Comparison of ENCODE assay signal across 8 cellular contexts in genomic region chr4:56466910-56467283, GRCh38. TPM values are rescaled to one million over a fixed set of nuclear protein-coding genes. Genes with fewer than 3 reads are reported as not detected.
DNase-seq lines count a peak whose midpoint lies in the region; ATAC-seq and TF ChIP-seq lines count a peak whose summit lies in the region.

No MANE protein-coding gene starts in this region.

- WGBS in hepatocyte (ENCODE audit: low lambda C conversion rate, missing lambda C conversion rate): under 1% methylated on average over 8 of the region's 8 CpGs
- 0 to 1% (median 1%) methylated on average over 8 of the region's 8 CpGs for WGBS in spleen, 5 donors

- H3K4me1 Mint-ChIP-seq in T-helper 2 cell treated with Interferon-gamma antibody and Interleukin-4, amounts not matched to agents 5 μg/mL and 100 μg/mL, for 36 hours (ENCODE audit: low read depth): peaks cover 50% of the 10 kb centered on the region
- H3K4me1 Mint-ChIP-seq in activated CD4-positive, alpha-beta memory T cell treated with anti-CD3 and anti-CD28 coated beads for 36 hours (ENCODE audit: low read depth): peaks cover 39% of the 10 kb centered on the region

- H3K27me3 ChIP-seq in hepatocyte (no peaks in the 10 kb centered on the region), spleen (replicated peaks in 1 of 7) (no peaks in the 10 kb centered on the region)

- CTCF ChIA-PET in activated CD4-positive, alpha-beta memory T cell treated with anti-CD3 and anti-CD28 coated beads for 36 hours (lab: Charles Lee): interaction anchor here (0.7 to 2.5 kb wide), 4 partner anchors 22 to 31 kb away, joined by 3 to 11 read pairs (median 3); partner anchors contain the start of genes PAICS and PPAT

- H2AFZ ChIP-seq in hepatocyte: peak overlapping the region; percentile 84

- no peaks in the 10 kb centered on the region for H3K9me2 ChIP-seq in hepatocyte (replicated peaks; ENCODE audit: insufficient read depth)

- H3K27ac ChIP-seq in hepatocyte: peak overlapping the region; percentile 99
- H3K27ac ChIP-seq in spleen: peak overlapping the region; percentile 85 to 95 (median 92)

- peaks cover 79% of the 10 kb centered on the region for H3K79me2 ChIP-seq in hepatocyte

- POLR2A ChIA-PET in activated CD4-positive, alpha-beta memory T cell treated with anti-CD3 and anti-CD28 coated beads for 36 hours (lab: Charles Lee): interaction anchor here (1.0 to 2.4 kb wide), 4 partner anchors 22 to 80 kb away, joined by 3 to 20 read pairs (median 5); partner anchors contain the start of genes AASDH, PAICS and PPAT

- no peaks in the 10 kb centered on the region for H3K9me3 ChIP-seq in hepatocyte (ENCODE audit: low read depth)
- H3K9me3 ChIP-seq in spleen: no peaks in the 10 kb centered on the region

- peaks cover 28% of the 10 kb centered on the region for H3K4me1 ChIP-seq in hepatocyte (ENCODE audit: insufficient read depth)
- H3K4me1 ChIP-seq in spleen: peaks cover 30 to 70% (median 51%) of the 10 kb centered on the region in 6 donors

- TF ChIP-seq CTCF in hepatocyte (IDR thresholded peaks at IDR 0.05; ENCODE audit: poor library complexity) (no peak), spleen (IDR thresholded peaks at IDR 0.05 in 8 of 11, conservative IDR thresholded peaks at IDR 0.05 in 3 of 11) (no peak)

- no peaks in the 10 kb centered on the region for H3K27me3 Mint-ChIP-seq in T-helper 2 cell treated with Interferon-gamma antibody and Interleukin-4, amounts not matched to agents 5 μg/mL and 100 μg/mL, for 36 hours (ENCODE audit: low read depth)
- H3K27me3 Mint-ChIP-seq in activated CD4-positive, alpha-beta memory T cell treated with anti-CD3 and anti-CD28 coated beads for 36 hours: no peaks in the 10 kb centered on the region

- H4K20me1 ChIP-seq in hepatocyte (ENCODE audit: insufficient read depth, poor library complexity, severe bottlenecking): peaks cover 21% of the 10 kb centered on the region

- no peak for DNase-seq in T-helper 2 cell treated with Interferon-gamma antibody and Interleukin-4, amounts not matched to agents 5 μg/mL and 100 μg/mL, for 36 hours (ENCODE audit: low spot score)
- DNase-seq in T-helper 2 cell (no peak), hepatocyte (ENCODE audit: low spot score) (peak; percentile 17), spleen (no peak), NCI-H524 treated with DMSO at 0.1 percent for 48 hours (lab: John Stamatoyannopoulos, UW) (no peak)
- DNase-seq in activated CD4-positive, alpha-beta memory T cell treated with anti-CD3 and anti-CD28 coated beads for 36 hours: no peak

- H3K27ac Mint-ChIP-seq in T-helper 2 cell treated with Interferon-gamma antibody and Interleukin-4, amounts not matched to agents 5 μg/mL and 100 μg/mL, for 36 hours: peak overlapping the region; percentile 98
- peak overlapping the region; percentile 97 for H3K27ac Mint-ChIP-seq in activated CD4-positive, alpha-beta memory T cell treated with anti-CD3 and anti-CD28 coated beads for 36 hours

- H3K4me3 Mint-ChIP-seq in T-helper 2 cell treated with Interferon-gamma antibody and Interleukin-4, amounts not matched to agents 5 μg/mL and 100 μg/mL, for 36 hours: peak overlapping the region; percentile 100
- H3K4me3 Mint-ChIP-seq in activated CD4-positive, alpha-beta memory T cell treated with anti-CD3 and anti-CD28 coated beads for 36 hours: peak overlapping the region; percentile 98

- H3K36me3 Mint-ChIP-seq in T-helper 2 cell treated with Interferon-gamma antibody and Interleukin-4, amounts not matched to agents 5 μg/mL and 100 μg/mL, for 36 hours (ENCODE audit: low read depth): peaks cover 54% of the 10 kb centered on the region
- H3K36me3 Mint-ChIP-seq in activated CD4-positive, alpha-beta memory T cell treated with anti-CD3 and anti-CD28 coated beads for 36 hours: peaks cover 30% of the 10 kb centered on the region

- ATAC-seq in GM18868 (IDR thresholded peaks at IDR 0.05; ENCODE audit: unreplicated experiment): no peak
- ATAC-seq in GM21529 (IDR thresholded peaks at IDR 0.05; ENCODE audit: unreplicated experiment): no peak

- no peaks in the 10 kb centered on the region for H3K36me3 ChIP-seq in hepatocyte (replicated peaks; ENCODE audit: insufficient read depth, low read depth)
- peaks cover 0 to 38% (median 15%) of the 10 kb centered on the region in 6 donors for H3K36me3 ChIP-seq in spleen

- TF ChIP-seq POLR2A in spleen (IDR thresholded peaks at IDR 0.05): no peak

- H3K9me3 Mint-ChIP-seq in T-helper 2 cell treated with Interferon-gamma antibody and Interleukin-4, amounts not matched to agents 5 μg/mL and 100 μg/mL, for 36 hours: no peaks in the 10 kb centered on the region
- no peaks in the 10 kb centered on the region for H3K9me3 Mint-ChIP-seq in activated CD4-positive, alpha-beta memory T cell treated with anti-CD3 and anti-CD28 coated beads for 36 hours

- H3K4me3 ChIP-seq in hepatocyte: peak overlapping the region; percentile 65
- H3K4me3 ChIP-seq in spleen: peak overlapping the region; percentile 94 to 99 (median 96)

- H3K4me2 ChIP-seq in hepatocyte: peak overlapping the region; percentile 85

- intact Hi-C loops in activated CD4-positive, alpha-beta memory T cell treated with anti-CD3 and anti-CD28 coated beads for 36 hours (cut with micrococcal nuclease): loop anchor here (1.0 to 10.0 kb wide), 4 partner anchors 31 to 508 kb away; partner anchors contain the start of genes AASDH, NOA1, PAICS and POLR2B
- intact Hi-C loops in spleen (cut with DNase I; ENCODE audit: low total_unique reads): loop anchor here (10.0 kb wide), 1 partner anchor 522 kb away; the partner anchor contains the start of gene CEP135

RNA-seq across cellular contexts. Expression of gene SRP72, which starts 0.5 kb away (rescaled TPM):
- 100 to 1,000 TPM; 183 to 184 TPM for total RNA-seq in activated CD4-positive, alpha-beta memory T cell treated with anti-CD3 and anti-CD28 coated beads for 36 hours
- total RNA-seq in hepatocyte (58.8 and 59.8 TPM in 2 replicates), spleen (10 to 100 TPM; 65.3 to 97.7 (median 82.8) TPM)
- polyA plus RNA-seq in hepatocyte (74.9 and 79.4 TPM in 2 replicates), spleen (10 to 100 TPM; 30.1 to 37.9 (median 33.7) TPM)

RNA-seq across cellular contexts. Expression of gene PAICS, which starts 30.8 kb away (rescaled TPM):
- 100 to 1,000 TPM; 318 to 325 TPM for total RNA-seq in activated CD4-positive, alpha-beta memory T cell treated with anti-CD3 and anti-CD28 coated beads for 36 hours
- total RNA-seq in hepatocyte (56.5 and 68.6 TPM in 2 replicates), spleen (10 to 100 TPM; 23.0 to 48.2 (median 28.3) TPM)
- polyA plus RNA-seq in hepatocyte (58.0 and 58.2 TPM in 2 replicates), spleen (10 to 100 TPM; 18.4 to 36.8 (median 36.5) TPM)

RNA-seq across cellular contexts. Expression of gene PPAT, which starts 31.5 kb away (rescaled TPM):
- 10 to 100 TPM; 34.4 to 37.7 TPM for total RNA-seq in activated CD4-positive, alpha-beta memory T cell treated with anti-CD3 and anti-CD28 coated beads for 36 hours
- 17.1 and 21.0 TPM in 2 replicates for total RNA-seq in hepatocyte
- 7.6 and 8.0 TPM in 2 replicates for polyA plus RNA-seq in hepatocyte
- 10 to 100 TPM in 3 of 7 donors, 1 to 10 TPM in 4; 5.7 to 10.6 (median 9.2) TPM for total RNA-seq in spleen
- 1 to 10 TPM; 2.7 to 5.2 (median 5.1) TPM for polyA plus RNA-seq in spleen

RNA-seq across cellular contexts. Expression of gene ARL9, which starts 38.7 kb away (rescaled TPM):
- not detected for total RNA-seq in activated CD4-positive, alpha-beta memory T cell treated with anti-CD3 and anti-CD28 coated beads for 36 hours
- total RNA-seq in hepatocyte: 1.4 TPM in 1 of 2 replicates, not detected in the other
- polyA plus RNA-seq in hepatocyte: 0.15 and 0.85 TPM in 2 replicates
- under 1 TPM in 2 of 7 donors, not detected in 5; 0.25 to 0.30 TPM for total RNA-seq in spleen
- under 1 TPM; 0.02 to 0.27 (median 0.13) TPM for polyA plus RNA-seq in spleen
